In genomic region chr15:77584201-77584600, GRCh38 we compare ENCODE assay signal across 17 cellular contexts. TPM values are rescaled to one million over a fixed set of nuclear protein-coding genes. Genes with fewer than 3 reads are reported as not detected.
DNase-seq lines count a peak whose midpoint lies in the region; ATAC-seq, FAIRE-seq and TF ChIP-seq lines count a peak whose summit lies in the region.
"Had no signal": no experiment of that assay in that cellular context is flagged by ENCODE, and none has a peak within 500 bp of the region (broad histone marks: within the 10 kb centered on the region; RNA-seq: fewer than 3 reads in every experiment).

No MANE protein-coding gene starts in this region.

- H3K9me3 ChIP-seq in cardiac muscle cell (ENCODE audit: low read depth), result no peaks in the 10 kb centered on the region
- no peaks in the 10 kb centered on the region for H3K9me3 ChIP-seq in K562 (replicated peaks; ENCODE audit: control insufficient read depth, insufficient read depth, low read depth, low read length)
- H3K9me3 ChIP-seq: esophagus muscularis mucosa, left lung, ovary had no signal

- no peak for TF ChIP-seq EP300 in K562 (IDR thresholded peaks at IDR 0.05; ENCODE audit: low read length)

- in situ Hi-C loops in K562 (cut with MboI), result no loop called here

- H3K9ac ChIP-seq in K562 (ENCODE audit: insufficient read depth in 1 of 2, low read depth in 2 of 2, low read length in 2 of 2), result no peak overlapping the region

- peaks cover 4% of the 10 kb centered on the region for H3K4me1 ChIP-seq in cardiac muscle cell (ENCODE audit: low read depth)
- H3K4me1 ChIP-seq in K562 (replicated peaks in 1 of 2; ENCODE audit: control insufficient read depth in 2 of 2, insufficient read depth in 2 of 2, low read length in 2 of 2), result no peaks in the 10 kb centered on the region
- H3K4me1 ChIP-seq: left lung had no signal

- 0 out of 2 replicates have a peak overlapping the region, but pooled peaks have one; percentile 45 for H2AFZ ChIP-seq in K562 (ENCODE audit: low read depth, low read length)
- H2AFZ ChIP-seq: PC-9 had no signal

- H3K4me2 ChIP-seq in K562 (ENCODE audit: insufficient read depth, low read length), result no peak overlapping the region
- H3K4me2 ChIP-seq: PC-9 had no signal

- H3K4me3 ChIP-seq in cardiac muscle cell, result no peak overlapping the region
- no peak overlapping the region for H3K4me3 ChIP-seq in K562
- no peak overlapping the region for H3K4me3 ChIP-seq in retinal pigment epithelial cell (ENCODE audit: low read length)
- H3K4me3 ChIP-seq: esophagus muscularis mucosa, left lung, ovary, PC-9 had no signal

- WGBS in K562 (ENCODE audit: insufficient coverage, low coverage, missing lambda C conversion rate), result 1% methylated on average over 7 of the region's 7 CpGs

- ATAC-seq in left cardiac atrium (no peak), K562 (peak; percentile 97), HG02970 (IDR thresholded peaks at IDR 0.05; ENCODE audit: low FRiP score, unreplicated experiment) (no peak), left colon (no peak)
- ATAC-seq: left lung had no signal

- peak in 1 of 2 experiments; percentile 60; a peak in 2 of 4 replicates for TF ChIP-seq RAD21 in K562 (CRISPR knock-in tag; conservative IDR thresholded peaks at IDR 0.05 in 1 of 2, IDR thresholded peaks at IDR 0.05 in 1 of 2)

- POLR2A ChIA-PET in K562 (lab: Yijun Ruan, JAX), result interaction anchor here (0.6 to 1.4 kb wide), 5 partner anchors 15 to 750 kb away, joined by 3 read pairs; no protein-coding TSS in a partner anchor

- DNase-seq in cardiac muscle cell (ENCODE audit: low read depth in 1 of 2, low spot score in 1 of 2), result peak in 1 of 2 donors; percentile 64
- DNase-seq in left cardiac atrium, result no peak
- DNase-seq in NAMALWA (ENCODE audit: low spot score), result peak; percentile 25
- DNase-seq in K562 (ENCODE audit: extremely low read depth in 1 of 4, low spot score in 3 of 4), result peak; percentile 51 to 59 (median 53)
- no peak for DNase-seq in retinal pigment epithelial cell (ENCODE audit: low read depth)
- no peak for DNase-seq in glomerular visceral epithelial cell (ENCODE audit: extremely low spot score)
- DNase-seq in left colon, result no peak
- DNase-seq: NCI-H187 treated with DMSO at 0.1 percent for 48 hours; ovary; PC-9; stimulated activated CD4-positive, alpha-beta T cell treated with anti-CD3 and anti-CD28 coated beads, Interleukin-4, amount 100 ng/mL, for 1 hour had no signal

- TF ChIP-seq POLR2A in K562 (conservative IDR thresholded peaks at IDR 0.05), result no peak

- H3K27ac ChIP-seq in cardiac muscle cell (no peak overlapping the region), K562 (ENCODE audit: extremely low read depth, low read depth, low read length) (no peak overlapping the region)
- H3K27ac ChIP-seq: C4-2B, esophagus muscularis mucosa, left lung, ovary, PC-9 had no signal

- H3K9me1 ChIP-seq in K562 (ENCODE audit: control insufficient read depth, insufficient read depth, low read length), result no peaks in the 10 kb centered on the region

- TF ChIP-seq CTCF in cardiac muscle cell (IDR thresholded peaks at IDR 0.05; ENCODE audit: low read depth, low read length), result peak; percentile 39
- TF ChIP-seq CTCF in K562 (IDR thresholded peaks at IDR 0.05 in 2 of 3, conservative IDR thresholded peaks at IDR 0.05 in 1 of 3; ENCODE audit: insufficient read depth in 2 of 3, low read depth in 1 of 3, low read length in 3 of 3), result peak; percentile 58 to 63 (median 60)
- TF ChIP-seq CTCF in retinal pigment epithelial cell (conservative IDR thresholded peaks at IDR 0.05; ENCODE audit: low read depth, low read length), result peak; percentile 45

- H3K27me3 ChIP-seq in cardiac muscle cell (no peaks in the 10 kb centered on the region), K562 (ENCODE audit: control insufficient read depth in 2 of 2, insufficient read depth in 2 of 2, low read length in 2 of 2) (peaks cover 53 to 72% of the 10 kb centered on the region in 2 experiments)
- H3K27me3 ChIP-seq: left lung, ovary had no signal

- H4K20me1 ChIP-seq in K562 (replicated peaks; ENCODE audit: control insufficient read depth, insufficient read depth, low read length), result no peaks in the 10 kb centered on the region; the same call in 1 of the 2 replicates

- CTCF ChIA-PET in K562 (lab: Yijun Ruan, JAX; ENCODE audit: low intra/inter-chr PET ratio), result interaction anchor here (0.7 kb wide), 1 partner anchor 466 kb away, joined by 3 read pairs; no protein-coding TSS in a partner anchor

- intact Hi-C loops in left cardiac atrium (cut with DNase I) (no loop called here), K562 (cut with micrococcal nuclease) (loop anchor here (1.0 kb wide), 1 partner anchor 41 kb away; no protein-coding TSS in a partner anchor), left colon (cut with DNase I, micrococcal nuclease) (no loop called here)

- peak; percentile 85 for FAIRE-seq in K562 (lab: Jason Lieb, UNC)
- FAIRE-seq: GM12891 had no signal

- H3K79me2 ChIP-seq in K562 (ENCODE audit: control insufficient read depth, insufficient read depth, low read length), result no peaks in the 10 kb centered on the region

- no TSS peak for BruUV-seq in K562 (replicated peaks; lab: Mats Ljungman, UMichigan)

- no peaks in the 10 kb centered on the region for H3K36me3 ChIP-seq in cardiac muscle cell
- no peaks in the 10 kb centered on the region for H3K36me3 ChIP-seq in K562 (ENCODE audit: control insufficient read depth, insufficient read depth, low read length)
- H3K36me3 ChIP-seq: esophagus muscularis mucosa, left lung, ovary had no signal

TF ChIP-seq in K562, 482 proteins besides CTCF, POLR2A, EP300 and RAD21:
- TF ChIP-seq SMC3 (conservative IDR thresholded peaks at IDR 0.05; ENCODE audit: insufficient read depth, low read depth, low read length), result 0 out of 2 replicates have a peak, but pooled peaks have one; percentile 14
- TF ChIP-seq RBFOX2 (IDR thresholded peaks at IDR 0.05; ENCODE audit: low read depth, low read length), result no peak
- no peak for TF ChIP-seq ETV1 (tag; conservative IDR thresholded peaks at IDR 0.05; ENCODE audit: low read depth)
- no peak for TF ChIP-seq PTTG1 (tag; IDR thresholded peaks at IDR 0.05; ENCODE audit: low read depth)

RNA-seq across cellular contexts. Expression of gene LINGO1, which starts 48.5 kb away (rescaled TPM):
- total RNA-seq in cardiac muscle cell (21.8 and 31.8 TPM in 2 replicates), left cardiac atrium (10 to 100 TPM in 1 of 2 donors, 1 to 10 TPM in 1; 7.7 to 30.5 TPM), K562 (2014; rRNA removed) (2.1 and 3.3 TPM in 2 replicates), K562 (2014; rRNA removed; fragmentation: Illumina TruSeq; extraction: Trizol) (0.65 and 0.73 TPM in 2 replicates), K562 (2015; rRNA removed; fragmentation: Illumina TruSeq; extraction: Trizol) (2.0 TPM in 2 replicates), K562 (2021) (14.3 and 14.8 TPM in 2 replicates), left colon (1 to 10 TPM; 1.2 to 2.2 TPM)
- polyA plus RNA-seq in cardiac muscle cell (37.0 and 75.4 TPM in 2 replicates), K562 (2011; rRNA removed) (12.4 and 19.4 TPM in 2 replicates), K562 (2014; fragmentation: Illumina TruSeq; extraction: Trizol) (15.3 and 19.0 TPM in 2 replicates), K562 (2014; fragmentation: Nextera tagmentation; extraction: Ambion mirVana) (under 1 TPM; 0.07 to 0.08 TPM), K562 (2014; rRNA removed) (8.1 and 9.3 TPM in 2 replicates)
- 11.5 and 26.9 TPM in 2 replicates for total RNA-seq in K562 (2011; cell fraction: chromatin; rRNA removed; ENCODE audit: low replicate concordance)
- total RNA-seq in K562 (2011; cell fraction: nucleolus; rRNA removed), result 18.7 and 19.2 TPM in 2 replicates
- 24.1 and 38.6 TPM in 2 replicates for total RNA-seq in K562 (2011; cell fraction: nucleoplasm; rRNA removed)
- 14.2 and 25.6 TPM in 2 replicates for polyA plus RNA-seq in K562 (2011; cell fraction: cytosol; rRNA removed)
- 10.6 and 19.2 TPM in 2 replicates for polyA plus RNA-seq in K562 (2011; cell fraction: nucleus; rRNA removed)
- 8.0 and 8.2 TPM in 2 replicates for polyA plus RNA-seq in K562 (2012)
- polyA minus RNA-seq in K562 (2011; rRNA and poly(A)+ RNA removed), result 5.8 and 8.8 TPM in 2 replicates
- 14.6 and 15.2 TPM in 2 replicates for polyA minus RNA-seq in K562 (2011; cell fraction: cytosol; rRNA and poly(A)+ RNA removed)
- polyA minus RNA-seq in K562 (2011; cell fraction: nucleus; rRNA and poly(A)+ RNA removed), result 3.4 and 3.8 TPM in 2 replicates
- total RNA-seq: activated T-helper 2 cell treated with anti-CD3 and anti-CD28 coated beads, Interferon-gamma antibody, Interleukin-2, Interleukin-4, amounts not matched to agents 10 μg/mL and 5 μg/mL and 100 μg/mL, durations not matched to agents 14 hours and 24 hours and 36 hours; PC-9 had no signal

Comparison
In these comparisons a context has a peak if more than half of its experiments do, and no peak if none do; other contexts are left out.
1. DNase-seq: peak in NAMALWA (single experiment) and K562 (4 of 4); none in left cardiac atrium (single experiment), retinal pigment epithelial cell (single experiment), glomerular visceral epithelial cell (single experiment) and left colon (0 of 2).
2. Peak in every context shown above with its lines, with median percentiles within 50 percentile points of each other: CTCF ChIP-seq.